Comparison of ENCODE assay signal across 1 cellular context in genomic region chr6:12529364-12530019, GRCh38.
TF ChIP-seq lines count a peak whose summit lies in the region.

No MANE protein-coding gene starts in this region.

TF ChIP-seq in IMR-90, 13 proteins besides CTCF, POLR2A, EP300 and RAD21:
- TF ChIP-seq ELK1 (IDR thresholded peaks at IDR 0.05; ENCODE audit: borderline replicate concordance, low read depth, low read length) (no peak), NFE2L2 (IDR thresholded peaks at IDR 0.05; ENCODE audit: low read depth, low read length) (no peak), BHLHE40 (IDR thresholded peaks at IDR 0.05; ENCODE audit: low read depth, low read length) (no peak), RCOR1 (IDR thresholded peaks at IDR 0.05; ENCODE audit: insufficient replicate concordance, low read length) (no peak), MAFK (IDR thresholded peaks at IDR 0.05; ENCODE audit: low read depth, low read length) (no peak), CEBPB (IDR thresholded peaks at IDR 0.05; ENCODE audit: low read depth, low read length) (no peak), USF2 (IDR thresholded peaks at IDR 0.05; ENCODE audit: low read depth, low read length) (no peak), SMC3 (IDR thresholded peaks at IDR 0.05; ENCODE audit: low read depth, low read length) (no peak), FOS (IDR thresholded peaks at IDR 0.05; ENCODE audit: low read depth, low read length) (no peak), MAZ (IDR thresholded peaks at IDR 0.05; ENCODE audit: borderline replicate concordance, low read depth, low read length) (no peak), MXI1 (IDR thresholded peaks at IDR 0.05; ENCODE audit: borderline replicate concordance, low read depth, low read length) (no peak), CHD1 (IDR thresholded peaks at IDR 0.05; ENCODE audit: low read depth, low read length) (no peak), RFX5 (IDR thresholded peaks at IDR 0.05; ENCODE audit: low read depth, low read length) (no peak)
